ENCODE assay signal across 1 cellular context in the genomic region with DNA sequence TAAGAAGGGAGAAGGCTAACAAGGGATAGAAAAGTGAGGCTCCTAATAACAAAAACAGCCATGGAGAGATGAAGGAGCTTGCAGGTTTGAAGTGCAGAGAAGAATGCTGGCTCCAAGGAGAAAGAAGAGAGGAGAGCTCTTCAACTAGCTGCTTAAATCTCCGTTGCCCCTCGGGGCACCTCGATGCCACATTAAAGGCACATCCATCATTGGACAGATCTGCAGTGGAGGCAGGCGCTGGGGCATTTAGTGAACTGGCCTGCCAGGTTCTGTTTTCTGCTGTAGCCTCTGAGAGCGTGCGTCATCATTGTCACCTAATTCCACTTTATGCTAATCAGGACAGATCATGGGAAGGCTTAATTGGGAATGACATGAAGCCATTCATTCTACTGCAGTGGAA.
TF ChIP-seq lines count a peak whose summit lies in the region.

No MANE protein-coding gene starts in this region.

TF ChIP-seq in GM23338, 12 proteins besides CTCF, POLR2A, EP300 and RAD21 (continued from another document):
- TF ChIP-seq, protein P1, sequence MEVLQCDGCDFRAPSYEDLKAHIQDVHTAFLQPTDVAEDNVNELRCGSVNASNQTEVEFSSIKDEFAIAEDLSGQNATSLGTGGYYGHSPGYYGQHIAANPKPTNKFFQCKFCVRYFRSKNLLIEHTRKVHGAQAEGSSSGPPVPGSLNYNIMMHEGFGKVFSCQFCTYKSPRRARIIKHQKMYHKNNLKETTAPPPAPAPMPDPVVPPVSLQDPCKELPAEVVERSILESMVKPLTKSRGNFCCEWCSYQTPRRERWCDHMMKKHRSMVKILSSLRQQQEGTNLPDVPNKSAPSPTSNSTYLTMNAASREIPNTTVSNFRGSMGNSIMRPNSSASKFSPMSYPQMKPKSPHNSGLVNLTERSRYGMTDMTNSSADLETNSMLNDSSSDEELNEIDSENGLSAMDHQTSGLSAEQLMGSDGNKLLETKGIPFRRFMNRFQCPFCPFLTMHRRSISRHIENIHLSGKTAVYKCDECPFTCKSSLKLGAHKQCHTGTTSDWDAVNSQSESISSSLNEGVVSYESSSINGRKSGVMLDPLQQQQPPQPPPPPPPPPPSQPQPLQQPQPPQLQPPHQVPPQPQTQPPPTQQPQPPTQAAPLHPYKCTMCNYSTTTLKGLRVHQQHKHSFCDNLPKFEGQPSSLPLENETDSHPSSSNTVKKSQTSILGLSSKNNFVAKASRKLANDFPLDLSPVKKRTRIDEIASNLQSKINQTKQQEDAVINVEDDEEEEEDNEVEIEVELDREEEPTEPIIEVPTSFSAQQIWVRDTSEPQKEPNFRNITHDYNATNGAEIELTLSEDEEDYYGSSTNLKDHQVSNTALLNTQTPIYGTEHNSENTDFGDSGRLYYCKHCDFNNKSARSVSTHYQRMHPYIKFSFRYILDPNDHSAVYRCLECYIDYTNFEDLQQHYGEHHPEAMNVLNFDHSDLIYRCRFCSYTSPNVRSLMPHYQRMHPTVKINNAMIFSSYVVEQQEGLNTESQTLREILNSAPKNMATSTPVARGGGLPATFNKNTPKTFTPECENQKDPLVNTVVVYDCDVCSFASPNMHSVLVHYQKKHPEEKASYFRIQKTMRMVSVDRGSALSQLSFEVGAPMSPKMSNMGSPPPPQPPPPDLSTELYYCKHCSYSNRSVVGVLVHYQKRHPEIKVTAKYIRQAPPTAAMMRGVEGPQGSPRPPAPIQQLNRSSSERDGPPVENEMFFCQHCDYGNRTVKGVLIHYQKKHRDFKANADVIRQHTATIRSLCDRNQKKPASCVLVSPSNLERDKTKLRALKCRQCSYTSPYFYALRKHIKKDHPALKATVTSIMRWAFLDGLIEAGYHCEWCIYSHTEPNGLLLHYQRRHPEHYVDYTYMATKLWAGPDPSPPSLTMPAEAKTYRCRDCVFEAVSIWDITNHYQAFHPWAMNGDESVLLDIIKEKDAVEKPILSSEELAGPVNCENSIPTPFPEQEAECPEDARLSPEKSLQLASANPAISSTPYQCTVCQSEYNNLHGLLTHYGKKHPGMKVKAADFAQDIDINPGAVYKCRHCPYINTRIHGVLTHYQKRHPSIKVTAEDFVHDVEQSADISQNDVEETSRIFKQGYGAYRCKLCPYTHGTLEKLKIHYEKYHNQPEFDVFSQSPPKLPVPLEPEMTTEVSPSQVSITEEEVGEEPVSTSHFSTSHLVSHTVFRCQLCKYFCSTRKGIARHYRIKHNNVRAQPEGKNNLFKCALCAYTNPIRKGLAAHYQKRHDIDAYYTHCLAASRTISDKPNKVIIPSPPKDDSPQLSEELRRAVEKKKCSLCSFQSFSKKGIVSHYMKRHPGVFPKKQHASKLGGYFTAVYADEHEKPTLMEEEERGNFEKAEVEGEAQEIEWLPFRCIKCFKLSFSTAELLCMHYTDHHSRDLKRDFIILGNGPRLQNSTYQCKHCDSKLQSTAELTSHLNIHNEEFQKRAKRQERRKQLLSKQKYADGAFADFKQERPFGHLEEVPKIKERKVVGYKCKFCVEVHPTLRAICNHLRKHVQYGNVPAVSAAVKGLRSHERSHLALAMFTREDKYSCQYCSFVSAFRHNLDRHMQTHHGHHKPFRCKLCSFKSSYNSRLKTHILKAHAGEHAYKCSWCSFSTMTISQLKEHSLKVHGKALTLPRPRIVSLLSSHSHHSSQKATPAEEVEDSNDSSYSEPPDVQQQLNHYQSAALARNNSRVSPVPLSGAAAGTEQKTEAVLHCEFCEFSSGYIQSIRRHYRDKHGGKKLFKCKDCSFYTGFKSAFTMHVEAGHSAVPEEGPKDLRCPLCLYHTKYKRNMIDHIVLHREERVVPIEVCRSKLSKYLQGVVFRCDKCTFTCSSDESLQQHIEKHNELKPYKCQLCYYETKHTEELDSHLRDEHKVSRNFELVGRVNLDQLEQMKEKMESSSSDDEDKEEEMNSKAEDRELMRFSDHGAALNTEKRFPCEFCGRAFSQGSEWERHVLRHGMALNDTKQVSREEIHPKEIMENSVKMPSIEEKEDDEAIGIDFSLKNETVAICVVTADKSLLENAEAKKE (CRISPR knock-in tag; IDR thresholded peaks at IDR 0.05): no peak
- no peak for TF ChIP-seq ZNF114 (CRISPR knock-in tag; IDR thresholded peaks at IDR 0.05)
TF ChIP-seq in GM23338: peak in this region for 0.
